Comparison of ENCODE assay signal across 8 cellular contexts in the genomic region with DNA sequence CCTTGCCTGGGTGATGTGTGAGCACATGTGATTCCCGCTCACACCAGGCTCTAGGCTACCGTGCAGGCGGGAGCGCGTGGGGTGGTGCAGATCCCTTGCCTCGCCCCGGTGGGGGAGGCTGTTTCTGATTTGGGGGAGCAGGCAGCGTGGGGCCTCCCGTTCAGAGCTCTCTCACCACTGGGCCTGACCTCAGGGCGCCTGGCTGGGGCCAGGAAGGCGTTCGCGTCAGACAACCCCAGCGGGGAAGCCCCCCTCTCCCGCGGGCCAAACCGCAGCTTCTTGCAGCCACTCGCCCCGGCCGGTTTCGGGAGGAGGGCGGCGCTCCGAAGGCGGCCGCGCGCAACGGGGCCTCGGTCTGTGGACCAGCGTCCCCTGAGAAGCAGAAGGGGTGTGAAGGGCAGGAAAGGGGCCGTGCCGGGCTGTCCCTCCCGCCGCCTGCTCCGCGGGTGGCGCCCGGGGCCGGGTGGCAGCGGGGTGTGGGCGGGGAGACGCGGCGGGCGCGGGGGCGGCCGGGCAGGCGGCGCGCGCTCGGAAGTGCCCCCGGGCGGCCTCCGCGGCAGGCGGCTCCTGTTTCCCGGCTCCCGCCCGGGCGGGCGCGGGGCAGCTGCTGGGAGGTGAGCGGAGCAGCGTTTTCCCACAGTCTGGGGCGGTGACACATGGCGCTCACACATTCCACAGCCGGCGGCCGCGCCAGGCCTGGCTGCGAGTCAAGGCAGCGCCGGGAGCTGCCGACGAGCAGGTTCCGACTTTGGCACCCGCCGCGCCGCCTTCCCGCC.
DNase-seq lines count a peak whose midpoint lies in the region; ATAC-seq and TF ChIP-seq lines count a peak whose summit lies in the region.

No MANE protein-coding gene starts in this region.

- no peaks in the 10 kb centered on the region for H4K20me1 ChIP-seq in fibroblast of lung (ENCODE audit: control insufficient read depth, extremely low read depth, insufficient read depth, low read length)

- H3K4me3 Mint-ChIP-seq in activated T-cell treated with anti-CD3 and anti-CD28 coated beads, Interleukin-2, amount 50 U/mL, for 4 hours: peak overlapping the region; percentile 69
- peak overlapping the region; percentile 66 to 87 (median 78) for H3K4me3 Mint-ChIP-seq in naive thymus-derived CD8-positive, alpha-beta T cell
- H3K4me3 Mint-ChIP-seq in stimulated activated naive B cell treated with anti-CD40 and anti-IgM and Interleukin-4, amounts not matched to agents 10 μg/mL and 1 μg/mL and 100 μg/mL, for 72 hours: peak overlapping the region; percentile 74 to 82

- H3K9ac ChIP-seq in fibroblast of lung (ENCODE audit: insufficient read depth, low read length): peak overlapping the region; percentile 63

- H2AFZ ChIP-seq in fibroblast of lung (ENCODE audit: low read length): no peak overlapping the region

- H3K79me2 ChIP-seq in fibroblast of lung (ENCODE audit: control insufficient read depth, insufficient read depth, low read length): no peaks in the 10 kb centered on the region

- DNase-seq in COLO668 (lab: John Stamatoyannopoulos, UW; ENCODE audit: unreplicated experiment) (peak; percentile 87), NOMO-1 treated with DMSO at 0.1 percent for 48 hours (lab: John Stamatoyannopoulos, UW; ENCODE audit: unreplicated experiment) (peak; percentile 88), fibroblast of lung (ENCODE audit: low read depth in 2 of 2) (peak; percentile 76 to 95)
- peak; percentile 53 for DNase-seq in activated T-cell treated with anti-CD3 and anti-CD28 coated beads, Interleukin-2, amount 50 U/mL, for 4 hours
- peak; percentile 50 to 83 (median 62) for DNase-seq in naive thymus-derived CD8-positive, alpha-beta T cell
- peak; percentile 97 for DNase-seq in stimulated activated naive B cell treated with anti-CD40 and anti-IgM and Interleukin-4, amounts not matched to agents 10 μg/mL and 1 μg/mL and 100 μg/mL, for 72 hours

- no peaks in the 10 kb centered on the region for H3K36me3 ChIP-seq in fibroblast of lung (ENCODE audit: control insufficient read depth, insufficient read depth, low read length)

- H3K9me3 Mint-ChIP-seq in activated T-cell treated with anti-CD3 and anti-CD28 coated beads, Interleukin-2, amount 50 U/mL, for 4 hours: no peaks in the 10 kb centered on the region
- H3K9me3 Mint-ChIP-seq in naive thymus-derived CD8-positive, alpha-beta T cell: peaks cover 0 to 4% (median 0%) of the 10 kb centered on the region in 9 donors
- peaks cover 10 to 19% of the 10 kb centered on the region in 2 donors for H3K9me3 Mint-ChIP-seq in stimulated activated naive B cell treated with anti-CD40 and anti-IgM and Interleukin-4, amounts not matched to agents 10 μg/mL and 1 μg/mL and 100 μg/mL, for 72 hours

- H3K27me3 Mint-ChIP-seq in activated T-cell treated with anti-CD3 and anti-CD28 coated beads, Interleukin-2, amount 50 U/mL, for 4 hours (ENCODE audit: low read depth): peaks cover 36% of the 10 kb centered on the region
- peaks cover 0 to 13% (median 6%) of the 10 kb centered on the region in 5 donors for H3K27me3 Mint-ChIP-seq in naive thymus-derived CD8-positive, alpha-beta T cell
- peaks cover 0 to 4% of the 10 kb centered on the region in 2 donors for H3K27me3 Mint-ChIP-seq in stimulated activated naive B cell treated with anti-CD40 and anti-IgM and Interleukin-4, amounts not matched to agents 10 μg/mL and 1 μg/mL and 100 μg/mL, for 72 hours

- peaks cover 14% of the 10 kb centered on the region for H3K4me1 Mint-ChIP-seq in activated T-cell treated with anti-CD3 and anti-CD28 coated beads, Interleukin-2, amount 50 U/mL, for 4 hours (ENCODE audit: low read depth)
- H3K4me1 Mint-ChIP-seq in naive thymus-derived CD8-positive, alpha-beta T cell: peaks cover 0 to 22% (median 8%) of the 10 kb centered on the region in 4 donors
- H3K4me1 Mint-ChIP-seq in stimulated activated naive B cell treated with anti-CD40 and anti-IgM and Interleukin-4, amounts not matched to agents 10 μg/mL and 1 μg/mL and 100 μg/mL, for 72 hours: peaks cover 48 to 67% of the 10 kb centered on the region in 2 donors

- TF ChIP-seq CTCF in fibroblast of lung (conservative IDR thresholded peaks at IDR 0.05 in 1 of 2, IDR thresholded peaks at IDR 0.05 in 1 of 2; ENCODE audit: low read depth in 1 of 2, low read length in 2 of 2): no peak

- no peak overlapping the region for H3K27ac ChIP-seq in fibroblast of lung (ENCODE audit: insufficient read depth, low read length)

- peak overlapping the region in 1 of 10 donors; percentile 6 for H3K27ac Mint-ChIP-seq in naive thymus-derived CD8-positive, alpha-beta T cell
- H3K27ac Mint-ChIP-seq in stimulated activated naive B cell treated with anti-CD40 and anti-IgM and Interleukin-4, amounts not matched to agents 10 μg/mL and 1 μg/mL and 100 μg/mL, for 72 hours: peak overlapping the region; percentile 87

- POLR2A ChIA-PET in naive thymus-derived CD8-positive, alpha-beta T cell (lab: Charles Lee): no interaction called here

- H3K27me3 ChIP-seq in fibroblast of lung (ENCODE audit: control insufficient read depth, insufficient read depth, low read length): peaks cover 19% of the 10 kb centered on the region

- no peaks in the 10 kb centered on the region for H3K36me3 Mint-ChIP-seq in activated T-cell treated with anti-CD3 and anti-CD28 coated beads, Interleukin-2, amount 50 U/mL, for 4 hours (ENCODE audit: insufficient read depth)
- H3K36me3 Mint-ChIP-seq in naive thymus-derived CD8-positive, alpha-beta T cell: no peaks in the 10 kb centered on the region
- H3K36me3 Mint-ChIP-seq in stimulated activated naive B cell treated with anti-CD40 and anti-IgM and Interleukin-4, amounts not matched to agents 10 μg/mL and 1 μg/mL and 100 μg/mL, for 72 hours: peaks cover 0 to 13% of the 10 kb centered on the region in 2 donors

- peak overlapping the region in 1 of 4 experiments; percentile 49 for H3K4me3 ChIP-seq in fibroblast of lung (replicated peaks in 1 of 4; ENCODE audit: control extremely low read depth in 1 of 4, insufficient read depth in 1 of 4, low read depth in 3 of 4, low read length in 4 of 4)

- peak; percentile 96 for ATAC-seq in GM19395 (IDR thresholded peaks at IDR 0.05; ENCODE audit: unreplicated experiment)
- ATAC-seq in HG03520 (IDR thresholded peaks at IDR 0.05; ENCODE audit: unreplicated experiment): peak; percentile 93
- peak; percentile 83 for ATAC-seq in activated T-cell treated with anti-CD3 and anti-CD28 coated beads, Interleukin-2, amount 50 U/mL, for 4 hours
- ATAC-seq in naive thymus-derived CD8-positive, alpha-beta T cell: peak; percentile 86 to 91
- ATAC-seq in stimulated activated naive B cell treated with anti-CD40 and anti-IgM and Interleukin-4, amounts not matched to agents 10 μg/mL and 1 μg/mL and 100 μg/mL, for 72 hours (replicated peaks): peak; percentile 92 to 93

- no peaks in the 10 kb centered on the region for H3K9me3 ChIP-seq in fibroblast of lung (ENCODE audit: control insufficient read depth, insufficient read depth, low read depth, low read length)

- no peaks in the 10 kb centered on the region for H3K4me1 ChIP-seq in fibroblast of lung (ENCODE audit: control insufficient read depth, extremely low read depth, insufficient read depth, low read length)

- H3K4me2 ChIP-seq in fibroblast of lung (ENCODE audit: extremely low read depth, insufficient read depth, low read length): peak overlapping the region; percentile 79
